9 cellular contexts compared by ENCODE assay signal in the genomic region with DNA sequence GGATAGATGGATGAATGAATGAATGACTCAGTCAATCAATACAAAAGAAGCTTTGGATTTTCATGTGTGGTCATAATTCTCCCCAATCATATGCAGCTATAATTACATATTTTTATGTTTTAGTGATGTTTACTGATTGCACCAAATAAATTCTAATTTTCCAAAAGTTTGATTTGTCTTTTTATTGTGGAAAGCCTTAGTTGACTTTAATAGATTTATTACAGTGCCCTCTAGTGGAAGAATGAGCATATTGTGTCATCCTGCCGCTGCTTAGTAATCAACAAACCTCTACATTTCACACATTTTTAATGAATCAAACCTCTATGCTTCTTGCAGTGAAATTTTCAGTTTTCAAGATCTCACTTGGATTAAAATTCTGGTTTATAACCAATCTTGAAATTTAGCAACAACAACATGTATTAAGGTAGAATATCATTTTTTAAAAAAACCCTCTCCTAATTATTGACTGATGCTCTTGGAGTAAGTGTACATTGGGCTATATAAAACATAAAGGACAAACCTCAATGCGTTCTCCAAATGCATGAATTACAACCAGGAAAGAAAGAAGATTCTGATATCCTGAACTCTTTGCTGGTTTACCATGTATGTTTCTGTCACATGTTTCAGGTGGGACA. TPM values are rescaled to one million over a fixed set of nuclear protein-coding genes. Genes with fewer than 3 reads are reported as not detected.
DNase-seq lines count a peak whose midpoint lies in the region; ATAC-seq and TF ChIP-seq lines count a peak whose summit lies in the region.
"Had no signal": no experiment of that assay in that cellular context is flagged by ENCODE, and none has a peak within 500 bp of the region (broad histone marks: within the 10 kb centered on the region; RNA-seq: fewer than 3 reads in every experiment).

No MANE protein-coding gene starts in this region.

- H3K4me1 ChIP-seq in ascending aorta: no peaks in the 10 kb centered on the region
- H3K4me1 ChIP-seq in effector memory CD4-positive, alpha-beta T cell (ENCODE audit: control insufficient read depth, insufficient read depth, low read length, poor library complexity, severe bottlenecking): no peaks in the 10 kb centered on the region

- H3K9me3 ChIP-seq in ascending aorta: no peaks in the 10 kb centered on the region
- H3K9me3 ChIP-seq in effector memory CD4-positive, alpha-beta T cell (ENCODE audit: control insufficient read depth, low read length): no peaks in the 10 kb centered on the region

- ATAC-seq in HG03558 (IDR thresholded peaks at IDR 0.05; ENCODE audit: extremely low read depth, unreplicated experiment): peak; percentile 49
- ATAC-seq in GM18858 (IDR thresholded peaks at IDR 0.05; ENCODE audit: unreplicated experiment): no peak

- H3K4me3 ChIP-seq in ascending aorta: no peak overlapping the region
- no peak overlapping the region for H3K4me3 ChIP-seq in effector memory CD4-positive, alpha-beta T cell (ENCODE audit: insufficient read depth, low read depth, low read length, poor library complexity, severe bottlenecking)

- peak in 2 of 3 experiments; percentile 26 to 41 for TF ChIP-seq CTCF in ascending aorta (IDR thresholded peaks at IDR 0.05)

- intact Hi-C loops in ascending aorta (cut with DNase I): no loop called here

- H3K36me3 ChIP-seq in ascending aorta: no peaks in the 10 kb centered on the region
- no peaks in the 10 kb centered on the region for H3K36me3 ChIP-seq in effector memory CD4-positive, alpha-beta T cell (ENCODE audit: control insufficient read depth, insufficient read depth, low read length)

- H3K27me3 ChIP-seq in ascending aorta: no peaks in the 10 kb centered on the region
- no peaks in the 10 kb centered on the region for H3K27me3 ChIP-seq in effector memory CD4-positive, alpha-beta T cell (replicated peaks; ENCODE audit: control insufficient read depth, insufficient read depth, low read length, poor library complexity, severe bottlenecking)

- DNase-seq in NCI-H1105 (lab: John Stamatoyannopoulos, UW) (peak; percentile 11), NCI-H1105 treated with DMSO at 0.1 percent for 48 hours (lab: John Stamatoyannopoulos, UW) (no peak), ascending aorta (ENCODE audit: low spot score in 2 of 2) (no peak), lung microvascular endothelial cell (ENCODE audit: low read depth in 2 of 2) (peak; percentile 31 to 59), NCI-H2029 treated with DMSO at 0.1 percent for 48 hours (lab: John Stamatoyannopoulos, UW) (no peak)
- no peak for DNase-seq in effector memory CD4-positive, alpha-beta T cell

- H3K27ac ChIP-seq in ascending aorta: no peak overlapping the region
- no peak overlapping the region for H3K27ac ChIP-seq in effector memory CD4-positive, alpha-beta T cell (ENCODE audit: insufficient read depth, low read length, poor library complexity, severe bottlenecking)

RNA-seq across cellular contexts. Expression of a gene that starts 55.6 kb away (rescaled TPM):
- total RNA-seq in ascending aorta (not detected), lung microvascular endothelial cell (not detected in 2 replicates)
- total RNA-seq: CD4-positive, CD25-positive, alpha-beta regulatory T cell had no signal

Comparison
In these comparisons a context has a peak if more than half of its experiments do, and no peak if none do; other contexts are left out.
1. DNase-seq: peak in NCI-H1105 (single experiment) and lung microvascular endothelial cell (2 of 2); none in NCI-H1105 treated with DMSO at 0.1 percent for 48 hours (single experiment), ascending aorta (0 of 2), effector memory CD4-positive, alpha-beta T cell (0 of 3) and NCI-H2029 treated with DMSO at 0.1 percent for 48 hours (single experiment).